ENCODE assay signal across 26 cellular contexts in genomic region chr1:4563586-4563985, GRCh38.
"Had no signal": no experiment of that assay in that cellular context is flagged by ENCODE, and none has a peak within 500 bp of the region (broad histone marks: within the 10 kb centered on the region; RNA-seq: fewer than 3 reads in every experiment).

No MANE protein-coding gene starts in this region.

- H3K36me3 Mint-ChIP-seq: activated CD4-positive, alpha-beta memory T cell treated with anti-CD3 and anti-CD28 coated beads for 36 hours; activated naive CD4-positive, alpha-beta T cell treated with anti-CD3 and anti-CD28 coated beads, Interleukin-2, amount 10 ng/mL, durations not matched to agents 7 days and 5 days; activated naive CD4-positive, alpha-beta T cell treated with anti-CD3 and anti-CD28 coated beads, Interleukin-2, amount 50 U/mL, for 72 hours; activated naive CD8-positive, alpha-beta T cell treated with anti-CD3 and anti-CD28 coated beads, Interleukin-2, amount 10 ng/mL, durations not matched to agents 7 days and 5 days; brain had no signal

- H3K27ac Mint-ChIP-seq: activated CD4-positive, alpha-beta memory T cell treated with anti-CD3 and anti-CD28 coated beads for 36 hours; activated CD4-positive, alpha-beta T cell treated with anti-CD3 and anti-CD28 coated beads for 36 hours; activated CD4-positive, alpha-beta T cell treated with anti-CD3 and anti-CD28 coated beads, Interleukin-2, amount 10 ng/mL, durations not matched to agents 24 days and 14 days; activated naive CD4-positive, alpha-beta T cell treated with anti-CD3 and anti-CD28 coated beads, Interleukin-2, amount 10 ng/mL, durations not matched to agents 7 days and 5 days; activated naive CD4-positive, alpha-beta T cell treated with anti-CD3 and anti-CD28 coated beads, Interleukin-2, amount 50 U/mL, for 72 hours; activated naive CD8-positive, alpha-beta T cell treated with anti-CD3 and anti-CD28 coated beads, Interleukin-2, amount 10 ng/mL, durations not matched to agents 7 days and 5 days; activated T-cell treated with anti-CD3 and anti-CD28 coated beads, Interleukin-2, amount 50 U/mL, for 24 hours; activated T-cell treated with anti-CD3 and anti-CD28 coated beads, Interleukin-2, amount 50 U/mL, for 72 hours; brain had no signal

- H3K9me3 Mint-ChIP-seq: activated CD4-positive, alpha-beta memory T cell treated with anti-CD3 and anti-CD28 coated beads for 36 hours; activated CD4-positive, alpha-beta T cell treated with anti-CD3 and anti-CD28 coated beads, Interleukin-2, amount 10 ng/mL, durations not matched to agents 24 days and 14 days; activated naive CD4-positive, alpha-beta T cell treated with anti-CD3 and anti-CD28 coated beads, Interleukin-2, amount 10 ng/mL, durations not matched to agents 7 days and 5 days; activated naive CD4-positive, alpha-beta T cell treated with anti-CD3 and anti-CD28 coated beads, Interleukin-2, amount 50 U/mL, for 72 hours; activated naive CD8-positive, alpha-beta T cell treated with anti-CD3 and anti-CD28 coated beads, Interleukin-2, amount 10 ng/mL, durations not matched to agents 7 days and 5 days; activated T-cell treated with anti-CD3 and anti-CD28 coated beads, Interleukin-2, amount 50 U/mL, for 24 hours; activated T-cell treated with anti-CD3 and anti-CD28 coated beads, Interleukin-2, amount 50 U/mL, for 72 hours had no signal

- H3K4me3 ChIP-seq: ascending aorta, breast epithelium, cardiac muscle cell, colonic mucosa had no signal

- ATAC-seq: activated CD4-positive, alpha-beta T cell treated with anti-CD3 and anti-CD28 coated beads for 36 hours; activated naive CD4-positive, alpha-beta T cell treated with anti-CD3 and anti-CD28 coated beads, Interleukin-2, amount 50 U/mL, for 72 hours; activated T-cell treated with anti-CD3 and anti-CD28 coated beads, Interleukin-2, amount 50 U/mL, for 72 hours; esophagus mucosa had no signal

- DNase-seq: activated CD4-positive, alpha-beta memory T cell treated with anti-CD3 and anti-CD28 coated beads for 36 hours; activated CD4-positive, alpha-beta T cell treated with anti-CD3 and anti-CD28 coated beads for 36 hours; activated CD4-positive, alpha-beta T cell treated with anti-CD3 and anti-CD28 coated beads, Interleukin-2, amount 10 ng/mL, durations not matched to agents 24 days and 14 days; activated CD4-positive, CD25-positive, alpha-beta regulatory T cell; activated CD4-positive, CD25-positive, alpha-beta regulatory T cell treated with anti-CD3 and anti-CD28 coated beads, Interleukin-2, amount 50 U/mL, for 72 hours; activated CD8-positive, alpha-beta memory T cell treated with anti-CD3 and anti-CD28 coated beads, Interleukin-2, amount 50 U/mL, for 48 hours; activated gamma-delta T cell; activated naive CD4-positive, alpha-beta T cell; activated naive CD4-positive, alpha-beta T cell treated with anti-CD3 and anti-CD28 coated beads, Interleukin-2, amount 10 ng/mL, durations not matched to agents 7 days and 5 days; activated naive CD8-positive, alpha-beta T cell treated with anti-CD3 and anti-CD28 coated beads, Interleukin-2, amount 10 ng/mL, durations not matched to agents 7 days and 5 days; activated T-cell treated with anti-CD3 and anti-CD28 coated beads for 4 hours; activated T-cell treated with anti-CD3 and anti-CD28 coated beads, Interleukin-2, amount 50 U/mL, for 24 hours; activated T-cell treated with anti-CD3 and anti-CD28 coated beads, Interleukin-2, amount 50 U/mL, for 72 hours; central memory CD4-positive, alpha-beta T cell; cerebellar nuclear complex; colonic mucosa; effector CD8-positive, alpha-beta T cell; foreskin fibroblast; head of caudate nucleus; T-helper 2 cell had no signal

- H3K4me3 Mint-ChIP-seq: activated CD4-positive, alpha-beta memory T cell treated with anti-CD3 and anti-CD28 coated beads for 36 hours; activated CD4-positive, alpha-beta T cell treated with anti-CD3 and anti-CD28 coated beads for 36 hours; activated CD4-positive, alpha-beta T cell treated with anti-CD3 and anti-CD28 coated beads, Interleukin-2, amount 10 ng/mL, durations not matched to agents 24 days and 14 days; activated naive CD4-positive, alpha-beta T cell treated with anti-CD3 and anti-CD28 coated beads, Interleukin-2, amount 10 ng/mL, durations not matched to agents 7 days and 5 days; activated naive CD8-positive, alpha-beta T cell treated with anti-CD3 and anti-CD28 coated beads, Interleukin-2, amount 10 ng/mL, durations not matched to agents 7 days and 5 days; activated T-cell treated with anti-CD3 and anti-CD28 coated beads, Interleukin-2, amount 50 U/mL, for 24 hours; activated T-cell treated with anti-CD3 and anti-CD28 coated beads, Interleukin-2, amount 50 U/mL, for 72 hours; brain had no signal

- H3K4me1 Mint-ChIP-seq: activated CD4-positive, alpha-beta T cell treated with anti-CD3 and anti-CD28 coated beads for 36 hours; activated CD4-positive, alpha-beta T cell treated with anti-CD3 and anti-CD28 coated beads, Interleukin-2, amount 10 ng/mL, durations not matched to agents 24 days and 14 days; activated naive CD4-positive, alpha-beta T cell treated with anti-CD3 and anti-CD28 coated beads, Interleukin-2, amount 10 ng/mL, durations not matched to agents 7 days and 5 days; activated naive CD8-positive, alpha-beta T cell treated with anti-CD3 and anti-CD28 coated beads, Interleukin-2, amount 10 ng/mL, durations not matched to agents 7 days and 5 days had no signal
